ENCODE assay signal across 16 cellular contexts in the genomic region with DNA sequence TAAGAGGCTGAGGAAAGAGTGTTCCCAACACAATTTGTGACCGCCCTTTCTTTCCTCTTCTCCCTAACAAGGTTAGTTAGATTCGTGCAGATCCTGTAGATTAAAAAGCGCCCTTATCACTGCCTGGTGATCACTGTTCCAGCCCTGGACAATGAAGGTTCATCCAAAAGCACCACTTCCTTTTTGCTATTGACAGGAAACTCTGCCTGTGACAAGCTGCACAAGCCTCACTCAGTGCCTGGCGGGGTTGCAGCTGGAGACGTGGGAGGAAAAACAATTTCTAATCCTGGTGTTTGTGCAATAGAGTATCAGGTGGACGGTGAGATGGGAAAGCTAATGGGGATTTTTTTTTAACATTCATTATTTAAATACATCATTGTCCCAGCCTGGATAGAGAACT.
DNase-seq lines count a peak whose midpoint lies in the region; ATAC-seq and TF ChIP-seq lines count a peak whose summit lies in the region.
"Had no signal": no experiment of that assay in that cellular context is flagged by ENCODE, and none has a peak within 500 bp of the region (broad histone marks: within the 10 kb centered on the region; RNA-seq: fewer than 3 reads in every experiment).

No MANE protein-coding gene starts in this region.

- H3K9me2 ChIP-seq in SK-N-SH (no peaks in the 10 kb centered on the region), OCI-LY7 (ENCODE audit: insufficient read depth, low read length) (no peaks in the 10 kb centered on the region)

- H3K9me3 Mint-ChIP-seq in endothelial cell (ENCODE audit: unreplicated experiment) = no peaks in the 10 kb centered on the region
- H3K9me3 Mint-ChIP-seq: T-helper 2 cell treated with Interferon-gamma antibody and Interleukin-4, amounts not matched to agents 5 μg/mL and 100 μg/mL, for 36 hours had no signal

- peak; percentile 36 for ATAC-seq in left lung
- ATAC-seq in HG03565 (IDR thresholded peaks at IDR 0.05; ENCODE audit: unreplicated experiment) = no peak
- ATAC-seq: activated CD8-positive, alpha-beta T cell treated with anti-CD3 and anti-CD28 coated beads for 36 hours had no signal

- H3K4me1 Mint-ChIP-seq in endothelial cell (ENCODE audit: unreplicated experiment) = peaks cover 33% of the 10 kb centered on the region
- H3K4me1 Mint-ChIP-seq: CD4-positive, CD25-positive, alpha-beta regulatory T cell; naive B cell had no signal

- H3K79me2 ChIP-seq in SK-N-SH (ENCODE audit: insufficient read depth) (no peaks in the 10 kb centered on the region), OCI-LY7 (ENCODE audit: insufficient read depth, low read depth, low read length) (no peaks in the 10 kb centered on the region)

- POLR2A ChIA-PET in SK-N-SH (lab: Yijun Ruan, JAX) = no interaction called here
- POLR2A ChIA-PET in OCI-LY7 (lab: Charles Lee) = no interaction called here

- H3K9me3 ChIP-seq in SK-N-SH (no peaks in the 10 kb centered on the region), left lung (no peaks in the 10 kb centered on the region), subcutaneous abdominal adipose tissue (ENCODE audit: control insufficient read depth in 5 of 5, low read length in 5 of 5) (peaks cover 0 to 3% (median 0%) of the 10 kb centered on the region in 5 donors), OCI-LY7 (ENCODE audit: low read length) (no peaks in the 10 kb centered on the region)
- H3K9me3 ChIP-seq: thoracic aorta had no signal

- H3K4me3 Mint-ChIP-seq in endothelial cell (ENCODE audit: unreplicated experiment) = no peak overlapping the region
- H3K4me3 Mint-ChIP-seq: activated CD8-positive, alpha-beta T cell treated with anti-CD3 and anti-CD28 coated beads for 36 hours; CD4-positive, CD25-positive, alpha-beta regulatory T cell; naive B cell; T-helper 2 cell treated with Interferon-gamma antibody and Interleukin-4, amounts not matched to agents 5 μg/mL and 100 μg/mL, for 36 hours had no signal

- no peak for TF ChIP-seq RAD21 in SK-N-SH (IDR thresholded peaks at IDR 0.05; ENCODE audit: low read length)

- peaks cover 2% of the 10 kb centered on the region for H3K27me3 Mint-ChIP-seq in endothelial cell (ENCODE audit: unreplicated experiment)
- H3K27me3 Mint-ChIP-seq: CD4-positive, CD25-positive, alpha-beta regulatory T cell had no signal

- peak overlapping the region; percentile 60 for H2AFZ ChIP-seq in SK-N-SH (ENCODE audit: low read depth)
- H2AFZ ChIP-seq in OCI-LY7 (ENCODE audit: low read length) = no peak overlapping the region

- DNase-seq in SK-N-SH = no peak
- DNase-seq in endothelial cell (ENCODE audit: low spot score) = peak; percentile 15
- DNase-seq in left lung = no peak
- DNase-seq in NCI-H345 (lab: John Stamatoyannopoulos, UW) = no peak
- no peak for DNase-seq in OCI-LY7 (ENCODE audit: low spot score)
- DNase-seq: activated CD8-positive, alpha-beta T cell treated with anti-CD3 and anti-CD28 coated beads for 36 hours; activated effector memory CD4-positive, alpha-beta T cell treated with Interleukin-2 at 50 U/mL for 16 hours; CD4-positive, CD25-positive, alpha-beta regulatory T cell; erythroblast; naive B cell; NCI-H1105; NCI-H446 treated with DMSO at 0.1 percent for 48 hours had no signal

- no TSS peak for BruUV-seq in OCI-LY7 (replicated peaks; lab: Mats Ljungman, UMichigan)

- 16% methylated on average over 6 of the region's 6 CpGs for whole genome bisulfite sequencing in SK-N-SH (ENCODE audit: low lambda C conversion rate)

- no peaks in the 10 kb centered on the region for H3K36me3 Mint-ChIP-seq in endothelial cell (ENCODE audit: low read depth, unreplicated experiment)
- H3K36me3 Mint-ChIP-seq: CD4-positive, CD25-positive, alpha-beta regulatory T cell; naive B cell had no signal

- no peaks in the 10 kb centered on the region for H4K20me1 ChIP-seq in SK-N-SH (ENCODE audit: insufficient read depth)
- H4K20me1 ChIP-seq in OCI-LY7 (ENCODE audit: insufficient read depth, low read length) = no peaks in the 10 kb centered on the region

- H3K4me1 ChIP-seq in SK-N-SH (ENCODE audit: control insufficient read depth in 1 of 2, insufficient read depth in 2 of 2, low read depth in 1 of 2, low read length in 1 of 2) (peaks cover 0 to 26% of the 10 kb centered on the region in 2 experiments; a peak in 3 of 4 replicates), left lung (peaks cover 0 to 5% of the 10 kb centered on the region in 2 donors), subcutaneous abdominal adipose tissue (ENCODE audit: control insufficient read depth in 5 of 5, insufficient read depth in 5 of 5, low read length in 5 of 5) (peaks cover 2 to 22% (median 7%) of the 10 kb centered on the region in 5 donors), OCI-LY7 (ENCODE audit: insufficient read depth, low read length, poor library complexity, severe bottlenecking) (no peaks in the 10 kb centered on the region)

- H3K27me3 ChIP-seq in SK-N-SH (ENCODE audit: insufficient read depth) (no peaks in the 10 kb centered on the region), left lung (no peaks in the 10 kb centered on the region), subcutaneous abdominal adipose tissue (ENCODE audit: control insufficient read depth in 5 of 5, insufficient read depth in 4 of 5, low read length in 5 of 5) (no peaks in the 10 kb centered on the region)

- intact Hi-C loops in left lung (cut with DNase I) (no loop called here), OCI-LY7 (cut with micrococcal nuclease; ENCODE audit: unreplicated experiment) (no loop called here)

- no peak for TF ChIP-seq EP300 in SK-N-SH (IDR thresholded peaks at IDR 0.05; ENCODE audit: borderline replicate concordance in 1 of 2, low read depth in 1 of 2, low read length in 1 of 2)

- H3K27ac ChIP-seq in SK-N-SH (ENCODE audit: low read depth in 2 of 2, low read length in 1 of 2) (peak overlapping the region; percentile 16 to 25; a peak in 2 of 4 replicates), left lung (peak overlapping the region in 1 of 2 donors; percentile 48), subcutaneous abdominal adipose tissue (ENCODE audit: low read depth, low read length) (peak overlapping the region; percentile 28), OCI-LY7 (ENCODE audit: low read depth, low read length, poor library complexity, severe bottlenecking) (no peak overlapping the region)

- peak overlapping the region; percentile 74 for H3K27ac Mint-ChIP-seq in endothelial cell (ENCODE audit: unreplicated experiment)
- H3K27ac Mint-ChIP-seq: activated CD8-positive, alpha-beta T cell treated with anti-CD3 and anti-CD28 coated beads for 36 hours; CD4-positive, CD25-positive, alpha-beta regulatory T cell; naive B cell; T-helper 2 cell treated with Interferon-gamma antibody and Interleukin-4, amounts not matched to agents 5 μg/mL and 100 μg/mL, for 36 hours had no signal

- peaks cover 32% of the 10 kb centered on the region for H3F3A ChIP-seq in SK-N-SH (replicated peaks; ENCODE audit: insufficient read depth)

- TF ChIP-seq CTCF in SK-N-SH (IDR thresholded peaks at IDR 0.05) (no peak), endothelial cell (IDR thresholded peaks at IDR 0.05; ENCODE audit: unreplicated experiment) (no peak), left lung (IDR thresholded peaks at IDR 0.05) (no peak), OCI-LY7 (conservative IDR thresholded peaks at IDR 0.05; ENCODE audit: low read length) (no peak)

- H3K9ac ChIP-seq in SK-N-SH (no peak overlapping the region), subcutaneous abdominal adipose tissue (ENCODE audit: low read length in 5 of 5) (no peak overlapping the region)

- H3K4me2 ChIP-seq in SK-N-SH (peak overlapping the region; percentile 25), OCI-LY7 (ENCODE audit: low read length) (no peak overlapping the region)

- CTCF ChIA-PET in SK-N-SH (lab: Yijun Ruan, JAX) = no interaction called here
- CTCF ChIA-PET in OCI-LY7 (lab: Charles Lee; ENCODE audit: unreplicated experiment) = no interaction called here

- H3K36me3 ChIP-seq in SK-N-SH (replicated peaks in 1 of 2; ENCODE audit: control insufficient read depth in 1 of 2, insufficient read depth in 2 of 2, low read length in 1 of 2) (no peaks in the 10 kb centered on the region), left lung (no peaks in the 10 kb centered on the region), subcutaneous abdominal adipose tissue (ENCODE audit: control insufficient read depth in 5 of 5, insufficient read depth in 5 of 5, low read length in 5 of 5) (no peaks in the 10 kb centered on the region), OCI-LY7 (ENCODE audit: insufficient read depth, low read length) (no peaks in the 10 kb centered on the region)
- H3K36me3 ChIP-seq: thoracic aorta had no signal

- H3K4me3 ChIP-seq in SK-N-SH (ENCODE audit: low read depth in 2 of 2, low read length in 1 of 2) (no peak overlapping the region), left lung (no peak overlapping the region), subcutaneous abdominal adipose tissue (ENCODE audit: low read depth in 1 of 5, low read length in 5 of 5) (no peak overlapping the region), OCI-LY7 (ENCODE audit: low read depth, low read length, poor library complexity, severe bottlenecking) (no peak overlapping the region)
- H3K4me3 ChIP-seq: thoracic aorta had no signal

TF ChIP-seq in SK-N-SH, 30 proteins besides CTCF, POLR2A, EP300 and RAD21:
- TF ChIP-seq RFX5 (IDR thresholded peaks at IDR 0.05; ENCODE audit: low read length) = no peak
- TF ChIP-seq, protein P1, sequence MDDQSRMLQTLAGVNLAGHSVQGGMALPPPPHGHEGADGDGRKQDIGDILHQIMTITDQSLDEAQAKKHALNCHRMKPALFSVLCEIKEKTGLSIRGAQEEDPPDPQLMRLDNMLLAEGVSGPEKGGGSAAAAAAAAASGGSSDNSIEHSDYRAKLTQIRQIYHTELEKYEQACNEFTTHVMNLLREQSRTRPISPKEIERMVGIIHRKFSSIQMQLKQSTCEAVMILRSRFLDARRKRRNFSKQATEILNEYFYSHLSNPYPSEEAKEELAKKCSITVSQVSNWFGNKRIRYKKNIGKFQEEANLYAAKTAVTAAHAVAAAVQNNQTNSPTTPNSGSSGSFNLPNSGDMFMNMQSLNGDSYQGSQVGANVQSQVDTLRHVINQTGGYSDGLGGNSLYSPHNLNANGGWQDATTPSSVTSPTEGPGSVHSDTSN (IDR thresholded peaks at IDR 0.05) = peak; percentile 32; the same call in 1 of the 2 replicates
- peak; percentile 21; the same call in 1 of the 2 replicates for TF ChIP-seq TCF12 (IDR thresholded peaks at IDR 0.05)
